In the genomic region with DNA sequence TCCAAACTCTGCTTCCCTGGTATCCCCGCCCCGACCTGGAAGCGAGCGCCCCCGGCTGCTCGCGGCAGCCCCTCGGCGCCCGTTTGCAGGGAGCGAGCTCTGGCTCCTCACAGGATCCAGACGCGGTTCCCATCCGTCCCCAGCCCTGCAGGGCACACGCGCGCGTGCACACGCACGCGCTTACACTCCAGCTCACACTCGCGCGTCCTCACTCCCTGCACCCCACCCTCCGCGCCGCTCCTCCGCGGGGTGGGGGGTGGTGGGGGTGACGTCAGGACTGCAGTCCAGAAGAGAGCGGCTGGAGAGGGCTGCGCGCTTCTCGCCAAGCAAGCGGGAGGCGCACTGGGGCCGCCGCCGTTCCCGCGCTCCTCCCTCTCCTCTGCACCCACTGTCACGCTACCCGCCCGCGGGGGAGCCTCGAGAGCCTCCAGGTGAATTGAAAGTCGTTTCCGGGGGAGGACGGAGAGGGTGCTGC, we compare ENCODE assay signal across 9 cellular contexts.
DNase-seq lines count a peak whose midpoint lies in the region; ATAC-seq and TF ChIP-seq lines count a peak whose summit lies in the region.
"Had no signal": no experiment of that assay in that cellular context is flagged by ENCODE, and none has a peak within 500 bp of the region (broad histone marks: within the 10 kb centered on the region; RNA-seq: fewer than 3 reads in every experiment).

No MANE protein-coding gene starts in this region.

- H3K4me3 ChIP-seq in adipocyte (ENCODE audit: low read length) (peak overlapping the region; percentile 41), stomach (peak overlapping the region; percentile 21 to 49 (median 32))

- H3K9me3 Mint-ChIP-seq in activated T-cell treated with anti-CD3 and anti-CD28 coated beads, Interleukin-2, amount 50 U/mL, for 4 hours = no peaks in the 10 kb centered on the region

- ATAC-seq in activated T-cell treated with anti-CD3 and anti-CD28 coated beads, Interleukin-2, amount 50 U/mL, for 4 hours = peak; percentile 21 to 38

- no peaks in the 10 kb centered on the region for H3K36me3 Mint-ChIP-seq in activated T-cell treated with anti-CD3 and anti-CD28 coated beads, Interleukin-2, amount 50 U/mL, for 4 hours (ENCODE audit: insufficient read depth)

- H3K4me3 Mint-ChIP-seq in activated T-cell treated with anti-CD3 and anti-CD28 coated beads, Interleukin-2, amount 50 U/mL, for 4 hours = no peak overlapping the region
- H3K4me3 Mint-ChIP-seq: IgD-negative memory B cell had no signal

- intact Hi-C loops in stomach (cut with DNase I; ENCODE audit: low total_unique reads) = no loop called here

- H3K27ac ChIP-seq in stomach = no peak overlapping the region

- H3K27me3 ChIP-seq in adipocyte (replicated peaks; ENCODE audit: control insufficient read depth, insufficient read depth, low read length) (peaks cover 58% of the 10 kb centered on the region), stomach (peaks cover 22 to 49% (median 36%) of the 10 kb centered on the region in 3 donors)

- DNase-seq in activated T-cell treated with anti-CD3 and anti-CD28 coated beads, Interleukin-2, amount 50 U/mL, for 4 hours = no peak
- DNase-seq in activated T-cell treated with anti-CD3 and anti-CD28 coated beads, Interleukin-2, amount 50 U/mL, for 1 hour = no peak
- no peak for DNase-seq in adipocyte (ENCODE audit: low read depth)
- peak; percentile 86 for DNase-seq in left kidney (ENCODE audit: low read depth, low spot score)
- no peak for DNase-seq in stomach
- DNase-seq in NCI-H187 (lab: John Stamatoyannopoulos, UW) = no peak
- no peak for DNase-seq in NCI-H187 treated with DMSO at 0.1 percent for 48 hours (lab: John Stamatoyannopoulos, UW)
- DNase-seq in SHP77 (lab: John Stamatoyannopoulos, UW) = no peak

- TF ChIP-seq EP300 in stomach (IDR thresholded peaks at IDR 0.05) = no peak

- TF ChIP-seq POLR2A in stomach (IDR thresholded peaks at IDR 0.05) = no peak

- H3K9ac ChIP-seq in adipocyte (ENCODE audit: low read length) = no peak overlapping the region

- no peaks in the 10 kb centered on the region for H3K9me3 ChIP-seq in adipocyte (ENCODE audit: control insufficient read depth, low read length)
- peaks cover 0 to 4% (median 0%) of the 10 kb centered on the region in 4 donors for H3K9me3 ChIP-seq in stomach

- H3K4me1 ChIP-seq in adipocyte (ENCODE audit: control insufficient read depth, insufficient read depth, low read length) (peaks cover 4% of the 10 kb centered on the region), stomach (peaks cover 11 to 29% (median 19%) of the 10 kb centered on the region in 4 donors)

- peaks cover 49% of the 10 kb centered on the region for H3K27me3 Mint-ChIP-seq in activated T-cell treated with anti-CD3 and anti-CD28 coated beads, Interleukin-2, amount 50 U/mL, for 4 hours (ENCODE audit: low read depth)

- no peaks in the 10 kb centered on the region for H3K36me3 ChIP-seq in adipocyte (ENCODE audit: control insufficient read depth, insufficient read depth, low read length, severe bottlenecking)
- no peaks in the 10 kb centered on the region for H3K36me3 ChIP-seq in stomach

- TF ChIP-seq CTCF in stomach (IDR thresholded peaks at IDR 0.05) = no peak

- peaks cover 8% of the 10 kb centered on the region for H3K4me1 Mint-ChIP-seq in activated T-cell treated with anti-CD3 and anti-CD28 coated beads, Interleukin-2, amount 50 U/mL, for 4 hours (ENCODE audit: low read depth)
- H3K4me1 Mint-ChIP-seq: IgD-negative memory B cell had no signal

- WGBS in stomach, 5 donors = 1 to 5% (median 2%) methylated on average over 26 to 49 of the region's 49 CpGs
